ENCODE assay signal across 2 cellular contexts in the genomic region with DNA sequence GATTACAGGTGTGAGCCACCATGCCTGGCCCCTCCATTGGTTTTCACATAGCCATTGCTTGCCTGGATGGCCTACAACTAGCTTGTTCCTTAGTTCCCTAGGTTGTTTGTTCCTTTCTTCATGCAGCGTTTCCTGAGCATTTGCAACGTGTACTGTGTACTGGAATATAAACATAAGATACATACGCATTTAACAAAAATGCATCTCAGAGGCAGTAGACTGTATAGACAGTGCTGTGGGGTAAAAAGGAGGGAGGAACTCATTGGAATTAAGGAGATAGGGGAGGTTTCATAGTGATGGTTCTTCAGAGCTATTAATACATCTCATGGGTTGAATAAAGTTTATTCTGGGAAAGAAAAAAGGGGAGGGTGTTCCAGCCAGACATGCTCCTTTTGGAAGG.
TF ChIP-seq lines count a peak whose summit lies in the region.

No MANE protein-coding gene starts in this region.

TF ChIP-seq in A549, 52 proteins besides CTCF, POLR2A, EP300 and RAD21 (continued from another document):
- TF ChIP-seq FOSL2 (IDR thresholded peaks at IDR 0.05): no peak
- no peak for TF ChIP-seq FOSL2 (CRISPR knock-in tag; IDR thresholded peaks at IDR 0.05)
- TF ChIP-seq FOXS1 (CRISPR knock-in tag; IDR thresholded peaks at IDR 0.05): no peak
- TF ChIP-seq KDM5A (IDR thresholded peaks at IDR 0.05): no peak
- TF ChIP-seq HOXB13 (CRISPR knock-in tag; IDR thresholded peaks at IDR 0.05; ENCODE audit: low read depth): no peak
- TF ChIP-seq CHD2 (IDR thresholded peaks at IDR 0.05; ENCODE audit: low read length, partially characterized antibody): no peak
- TF ChIP-seq, protein P1, sequence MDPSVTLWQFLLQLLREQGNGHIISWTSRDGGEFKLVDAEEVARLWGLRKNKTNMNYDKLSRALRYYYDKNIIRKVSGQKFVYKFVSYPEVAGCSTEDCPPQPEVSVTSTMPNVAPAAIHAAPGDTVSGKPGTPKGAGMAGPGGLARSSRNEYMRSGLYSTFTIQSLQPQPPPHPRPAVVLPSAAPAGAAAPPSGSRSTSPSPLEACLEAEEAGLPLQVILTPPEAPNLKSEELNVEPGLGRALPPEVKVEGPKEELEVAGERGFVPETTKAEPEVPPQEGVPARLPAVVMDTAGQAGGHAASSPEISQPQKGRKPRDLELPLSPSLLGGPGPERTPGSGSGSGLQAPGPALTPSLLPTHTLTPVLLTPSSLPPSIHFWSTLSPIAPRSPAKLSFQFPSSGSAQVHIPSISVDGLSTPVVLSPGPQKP (IDR thresholded peaks at IDR 0.05; ENCODE audit: low read depth, low read length): no peak
- no peak for TF ChIP-seq MAZ (IDR thresholded peaks at IDR 0.05; ENCODE audit: borderline replicate concordance, low read depth, low read length)

TF ChIP-seq in IMR-90, 13 proteins besides CTCF, POLR2A, EP300 and RAD21 (continued from another document):
- TF ChIP-seq, protein P2, sequence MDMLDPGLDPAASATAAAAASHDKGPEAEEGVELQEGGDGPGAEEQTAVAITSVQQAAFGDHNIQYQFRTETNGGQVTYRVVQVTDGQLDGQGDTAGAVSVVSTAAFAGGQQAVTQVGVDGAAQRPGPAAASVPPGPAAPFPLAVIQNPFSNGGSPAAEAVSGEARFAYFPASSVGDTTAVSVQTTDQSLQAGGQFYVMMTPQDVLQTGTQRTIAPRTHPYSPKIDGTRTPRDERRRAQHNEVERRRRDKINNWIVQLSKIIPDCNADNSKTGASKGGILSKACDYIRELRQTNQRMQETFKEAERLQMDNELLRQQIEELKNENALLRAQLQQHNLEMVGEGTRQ (IDR thresholded peaks at IDR 0.05; ENCODE audit: low read depth, low read length): no peak
- TF ChIP-seq RCOR1 (IDR thresholded peaks at IDR 0.05; ENCODE audit: insufficient replicate concordance, low read length): no peak
- TF ChIP-seq SMC3 (IDR thresholded peaks at IDR 0.05; ENCODE audit: low read depth, low read length): no peak
- no peak for TF ChIP-seq BHLHE40 (IDR thresholded peaks at IDR 0.05; ENCODE audit: low read depth, low read length)
- TF ChIP-seq, protein P1 (IDR thresholded peaks at IDR 0.05; ENCODE audit: borderline replicate concordance, low read depth, low read length): no peak
- no peak for TF ChIP-seq FOS (IDR thresholded peaks at IDR 0.05; ENCODE audit: low read depth, low read length)
- no peak for TF ChIP-seq MXI1 (IDR thresholded peaks at IDR 0.05; ENCODE audit: borderline replicate concordance, low read depth, low read length)
- no peak for TF ChIP-seq CHD1 (IDR thresholded peaks at IDR 0.05; ENCODE audit: low read depth, low read length)
- TF ChIP-seq NFE2L2 (IDR thresholded peaks at IDR 0.05; ENCODE audit: low read depth, low read length): no peak
- no peak for TF ChIP-seq MAZ (IDR thresholded peaks at IDR 0.05; ENCODE audit: borderline replicate concordance, low read depth, low read length)
- no peak for TF ChIP-seq MAFK (IDR thresholded peaks at IDR 0.05; ENCODE audit: low read depth, low read length)
TF ChIP-seq in IMR-90: peak in this region for 0.
